1 cellular context compared by ENCODE assay signal in the genomic region with DNA sequence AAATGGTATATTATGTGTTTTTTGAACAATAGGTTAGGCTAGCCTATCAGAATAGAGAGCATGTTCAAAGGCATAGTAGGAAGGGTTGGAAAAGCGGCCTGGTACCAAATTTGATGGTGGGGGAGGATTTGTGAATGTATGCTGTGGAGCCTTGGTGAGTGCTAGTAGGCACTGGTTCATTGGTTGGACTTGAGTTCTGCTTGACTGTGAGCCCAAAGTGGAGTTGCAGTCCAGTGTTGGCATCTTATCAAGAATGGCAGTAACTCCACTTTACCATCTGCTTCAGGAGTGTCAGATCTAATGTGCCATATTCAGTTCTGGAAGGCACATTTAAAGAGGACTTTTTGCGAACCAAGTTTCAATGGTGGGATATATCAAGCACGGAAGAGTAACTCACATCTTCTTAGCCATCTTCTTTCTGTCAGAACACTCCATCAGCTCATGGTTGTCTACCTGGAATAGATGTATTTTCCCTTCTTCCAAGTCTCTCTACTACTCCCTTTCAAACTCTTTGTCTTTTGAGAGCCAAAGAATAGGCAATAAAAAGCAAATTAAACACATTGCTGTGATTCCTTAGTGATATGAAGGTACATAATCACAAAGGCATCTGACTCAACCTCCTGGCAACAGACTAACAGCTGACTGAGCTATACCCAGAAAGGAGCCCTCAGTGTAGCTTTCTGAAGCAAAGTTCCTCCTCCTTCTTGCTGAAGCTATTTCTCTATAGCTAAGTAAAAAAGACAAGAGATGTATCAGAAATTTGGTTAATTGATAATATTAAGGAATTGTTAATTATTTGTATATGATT.
TF ChIP-seq lines count a peak whose summit lies in the region.

No MANE protein-coding gene starts in this region.

TF ChIP-seq in A549, 52 proteins besides CTCF, POLR2A, EP300 and RAD21 (continued from another document):
- TF ChIP-seq SMC3 (IDR thresholded peaks at IDR 0.05) (no peak), RCOR1 (IDR thresholded peaks at IDR 0.05; ENCODE audit: low read depth, low read length) (no peak), SREBF2 (IDR thresholded peaks at IDR 0.05) (no peak), GATA3 (IDR thresholded peaks at IDR 0.05; ENCODE audit: borderline replicate concordance) (no peak)
TF ChIP-seq in A549: peak in this region for 0.
